Comparison of ENCODE assay signal across 23 cellular contexts in genomic region chr19:1525343-1525742, GRCh38. TPM values are rescaled to one million over a fixed set of nuclear protein-coding genes. Genes with fewer than 3 reads are reported as not detected.
DNase-seq lines count a peak whose midpoint lies in the region; ATAC-seq and TF ChIP-seq lines count a peak whose summit lies in the region.
"Had no signal": no experiment of that assay in that cellular context is flagged by ENCODE, and none has a peak within 500 bp of the region (broad histone marks: within the 10 kb centered on the region; RNA-seq: fewer than 3 reads in every experiment).

No MANE protein-coding gene starts in this region.

- no peak overlapping the region for H3K4me2 ChIP-seq in neuronal stem cell (ENCODE audit: insufficient read depth, low read length, poor library complexity, severe bottlenecking)
- H3K4me2 ChIP-seq: BLaER1, PC-9 had no signal

- H3K4me1 ChIP-seq in right cardiac atrium (ENCODE audit: control insufficient read depth, insufficient read depth, low read length) (no peaks in the 10 kb centered on the region), neuronal stem cell (ENCODE audit: control insufficient read depth in 2 of 2, insufficient read depth in 1 of 2, low read depth in 1 of 2, low read length in 2 of 2) (peaks cover 4 to 6% of the 10 kb centered on the region in 2 donors)

- no peaks in the 10 kb centered on the region for H3K27me3 ChIP-seq in right cardiac atrium (ENCODE audit: control insufficient read depth, insufficient read depth)
- peaks cover 9% of the 10 kb centered on the region for H3K27me3 ChIP-seq in WERI-Rb-1 (ENCODE audit: insufficient read depth, low read depth, severe bottlenecking)
- peaks cover 8 to 52% (median 31%) of the 10 kb centered on the region in 3 experiments for H3K27me3 ChIP-seq in neuronal stem cell (ENCODE audit: control insufficient read depth in 3 of 3, insufficient read depth in 3 of 3, low read depth in 1 of 3, low read length in 3 of 3)

- peak overlapping the region; percentile 83 for H2BK5ac ChIP-seq in neuronal stem cell (ENCODE audit: low read length)

- TF ChIP-seq CTCF in WERI-Rb-1 (IDR thresholded peaks at IDR 0.05; ENCODE audit: low read depth, low read length), result peak; percentile 41

- H3K18ac ChIP-seq in neuronal stem cell (ENCODE audit: low read length), result peak overlapping the region; percentile 35

- intact Hi-C loops in right cardiac atrium (cut with DNase I) (no loop called here), Right ventricle myocardium inferior (cut with DNase I) (no loop called here)

- peak overlapping the region; percentile 7 for H4K91ac ChIP-seq in neuronal stem cell (ENCODE audit: low read depth, low read length, poor library complexity)

- ATAC-seq in right cardiac atrium (no peak), Right ventricle myocardium inferior (no peak), GM18868 (IDR thresholded peaks at IDR 0.05; ENCODE audit: unreplicated experiment) (no peak)

- no peak overlapping the region for H3K4me3 ChIP-seq in right cardiac atrium (ENCODE audit: low read length)
- H3K4me3 ChIP-seq in WERI-Rb-1 (ENCODE audit: low read depth, low read length), result no peak overlapping the region
- H3K4me3 ChIP-seq in neuronal stem cell (ENCODE audit: low read length in 2 of 2), result no peak overlapping the region
- H3K4me3 ChIP-seq: BLaER1, PC-9 had no signal

- H3K79me1 ChIP-seq in neuronal stem cell (ENCODE audit: low read depth, low read length), result peaks cover 2% of the 10 kb centered on the region

- H3K36me3 ChIP-seq in WERI-Rb-1 (no peaks in the 10 kb centered on the region), neuronal stem cell (replicated peaks in 1 of 2; ENCODE audit: control insufficient read depth in 2 of 2, insufficient read depth in 2 of 2, low read length in 2 of 2) (no peaks in the 10 kb centered on the region)
- H3K36me3 ChIP-seq: BLaER1 had no signal

- no peak overlapping the region for H2AFZ ChIP-seq in neuronal stem cell (ENCODE audit: low read length)
- H2AFZ ChIP-seq: PC-9 had no signal

- H4K8ac ChIP-seq in neuronal stem cell (ENCODE audit: low read depth, low read length), result no peak overlapping the region

- H3K27ac ChIP-seq in right cardiac atrium (ENCODE audit: low read length) (no peak overlapping the region), WERI-Rb-1 (no peak overlapping the region), neuronal stem cell (replicated peaks; ENCODE audit: low read length) (no peak overlapping the region)
- H3K27ac ChIP-seq: BLaER1, PC-9 had no signal

- H3K4ac ChIP-seq in neuronal stem cell (ENCODE audit: low read length), result no peak overlapping the region

- no peak overlapping the region for H2BK120ac ChIP-seq in neuronal stem cell (ENCODE audit: low read depth, low read length)

- peak in 2 of 3 donors; percentile 24 to 42 for DNase-seq in right cardiac atrium
- no peak for DNase-seq in Right ventricle myocardium inferior (ENCODE audit: missing footprints)
- no peak for DNase-seq in WERI-Rb-1
- no peak for DNase-seq in neuronal stem cell (ENCODE audit: low spot score)
- no peak for DNase-seq in activated CD4-positive, alpha-beta T cell treated with anti-CD3 and anti-CD28 coated beads, Interleukin-2, amount 50 U/mL, for 48 hours
- DNase-seq: CD4-positive, CD25-positive, alpha-beta regulatory T cell; GOT3; KG1; MM.1S; NCI-H1694; NCI-H2081; NCI-H2227 treated with DMSO at 0.1 percent for 48 hours; NCI-H526 treated with DMSO at 0.1 percent for 48 hours; PC-9; RPMI8226; SHP77 had no signal

- H2BK15ac ChIP-seq in neuronal stem cell (ENCODE audit: low read length), result peak overlapping the region; percentile 8

- H2AK5ac ChIP-seq in neuronal stem cell (ENCODE audit: low read depth, low read length), result peak overlapping the region; percentile 93

- H3K23ac ChIP-seq in neuronal stem cell (ENCODE audit: low read depth, low read length, poor library complexity), result peak overlapping the region; percentile 94

- H3K9me3 ChIP-seq in right cardiac atrium (ENCODE audit: control insufficient read depth, low read length), result no peaks in the 10 kb centered on the region
- no peaks in the 10 kb centered on the region for H3K9me3 ChIP-seq in WERI-Rb-1 (ENCODE audit: severe bottlenecking)
- peaks cover 0 to 5% of the 10 kb centered on the region in 2 donors for H3K9me3 ChIP-seq in neuronal stem cell (replicated peaks in 1 of 2; ENCODE audit: control insufficient read depth in 2 of 2, insufficient read depth in 1 of 2, low read depth in 1 of 2, low read length in 2 of 2)
- H3K9me3 ChIP-seq: BLaER1 had no signal

- H2BK12ac ChIP-seq in neuronal stem cell (ENCODE audit: low read length), result peak overlapping the region; percentile 69

- 62% methylated on average over 31 of the region's 31 CpGs for WGBS in right cardiac atrium
- no CpG with 5 or more reads among the region's 31 CpGs for WGBS in neuronal stem cell (ENCODE audit: extremely low coverage in 2 of 2, insufficient read length in 2 of 2, insufficient replicate concordance in 1 of 2), 2 donors

- H3K9ac ChIP-seq in neuronal stem cell (ENCODE audit: low read depth, low read length, poor library complexity), result peak overlapping the region; percentile 60
- H3K9ac ChIP-seq: BLaER1 had no signal

- peak overlapping the region; percentile 38 for H3K14ac ChIP-seq in neuronal stem cell (ENCODE audit: low read length)

RNA-seq across cellular contexts. Expression of gene PLK5, which starts 1.5 kb away (rescaled TPM):
- total RNA-seq in right cardiac atrium (not detected), Right ventricle myocardium inferior (not detected)
- 0.11 TPM for polyA plus RNA-seq in right cardiac atrium
- polyA plus RNA-seq in neuronal stem cell (2013, experiment 1 of 2), result 0.18 TPM
- polyA plus RNA-seq in neuronal stem cell (2013, experiment 2 of 2), result 0.25 TPM
- total RNA-seq: A172; CD4-positive, CD25-positive, alpha-beta regulatory T cell; HT1080; PC-9; SK-MEL-5; T-helper 1 cell treated with Interleukin-12 subunit alpha and Interleukin-12 subunit beta and Interleukin-4 antibody, amounts not matched to agents 30 ng/mL and 1 ng/mL, for 36 hours had no signal
- polyA plus RNA-seq: AG04450; CD4-positive, CD25-positive, alpha-beta regulatory T cell had no signal

RNA-seq across cellular contexts. Expression of gene ADAMTSL5, which starts 12.5 kb away (rescaled TPM):
- total RNA-seq in right cardiac atrium (10 to 100 TPM; 13.6 to 23.7 (median 19.7) TPM), Right ventricle myocardium inferior (22.9 TPM)
- 10.9 TPM for polyA plus RNA-seq in right cardiac atrium
- polyA plus RNA-seq in neuronal stem cell (2013, experiment 1 of 2), result 0.31 TPM
- 0.21 TPM for polyA plus RNA-seq in neuronal stem cell (2013, experiment 2 of 2)

RNA-seq across cellular contexts. Expression of gene REEP6, which starts 34.4 kb away (rescaled TPM):
- 1 to 10 TPM; 1.1 to 1.8 (median 1.4) TPM for total RNA-seq in right cardiac atrium
- polyA plus RNA-seq in right cardiac atrium, result 7.5 TPM
- total RNA-seq in Right ventricle myocardium inferior, result 1.1 TPM
- 18.0 TPM for polyA plus RNA-seq in neuronal stem cell (2013, experiment 1 of 2)
- polyA plus RNA-seq in neuronal stem cell (2013, experiment 2 of 2), result 17.5 TPM

RNA-seq across cellular contexts. Expression of gene PCSK4, which starts 35.2 kb away (rescaled TPM):
- total RNA-seq in right cardiac atrium (1 to 10 TPM in 3 of 4 donors, under 1 TPM in 1; 0.33 to 2.4 (median 1.4) TPM), Right ventricle myocardium inferior (0.89 TPM)
- 1.7 TPM for polyA plus RNA-seq in right cardiac atrium
- 8.3 TPM for polyA plus RNA-seq in neuronal stem cell (2013, experiment 1 of 2)
- 7.9 TPM for polyA plus RNA-seq in neuronal stem cell (2013, experiment 2 of 2)

RNA-seq across cellular contexts. Expression of gene MEX3D, which starts 42.8 kb away (rescaled TPM):
- total RNA-seq in right cardiac atrium (10 to 100 TPM in 3 of 4 donors, 1 to 10 TPM in 1; 9.5 to 12.4 (median 11.7) TPM), Right ventricle myocardium inferior (9.6 TPM)
- 4.4 TPM for polyA plus RNA-seq in right cardiac atrium
- polyA plus RNA-seq in neuronal stem cell (2013, experiment 1 of 2), result 59.8 TPM
- 59.0 TPM for polyA plus RNA-seq in neuronal stem cell (2013, experiment 2 of 2)

Comparison
In these comparisons a context has a peak if more than half of its experiments do, and no peak if none do; other contexts are left out.
1. DNase-seq: peak in right cardiac atrium (2 of 3); none in Right ventricle myocardium inferior (single experiment), WERI-Rb-1 (single experiment), neuronal stem cell (single experiment) and activated CD4-positive, alpha-beta T cell treated with anti-CD3 and anti-CD28 coated beads, Interleukin-2, amount 50 U/mL, for 48 hours (0 of 2).